In the genomic region with DNA sequence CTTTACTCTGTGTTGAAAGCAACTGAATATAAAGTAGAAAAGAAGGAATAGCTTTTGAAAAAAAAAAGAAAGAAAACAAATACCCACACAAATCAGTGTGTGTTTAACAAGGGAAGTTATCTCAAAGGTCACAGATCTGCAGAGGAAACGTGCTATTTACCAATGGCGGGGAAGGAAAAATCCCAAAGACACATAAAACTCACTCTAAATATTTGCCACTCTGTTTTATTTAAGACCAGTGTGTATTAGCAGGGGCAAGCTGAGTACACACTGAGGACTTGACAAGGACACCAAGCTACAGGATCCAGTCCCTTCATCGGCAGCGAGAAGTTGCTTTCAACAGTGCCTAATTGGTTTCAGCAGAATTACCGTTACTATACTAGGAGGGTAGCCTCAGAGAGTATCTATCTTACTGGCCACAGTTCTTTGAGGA, we compare ENCODE assay signal across 1 cellular context.
A peak's percentile ranks its signal among the peaks of the same experiment; 100 is the strongest.
TF ChIP-seq lines count a peak whose summit lies in the region.

No MANE protein-coding gene starts in this region.

TF ChIP-seq in HepG2, 621 proteins besides CTCF, POLR2A, EP300 and RAD21 (continued from another document and continues in another):
- TF ChIP-seq TEF (CRISPR knock-in tag; IDR thresholded peaks at IDR 0.05) (no peak), ARID3A (IDR thresholded peaks at IDR 0.05; ENCODE audit: low read depth, low read length) (peak; percentile 93), ZFP36 (IDR thresholded peaks at IDR 0.05; ENCODE audit: borderline replicate concordance, low read depth, low read length, partially characterized antibody) (peak; percentile 62), TCF12 (IDR thresholded peaks at IDR 0.05) (no peak), TCF12 (CRISPR knock-in tag; IDR thresholded peaks at IDR 0.05) (peak; percentile 98), HES4 (CRISPR knock-in tag; IDR thresholded peaks at IDR 0.05; ENCODE audit: borderline replicate concordance) (no peak), SMYD3 (CRISPR knock-in tag; IDR thresholded peaks at IDR 0.05) (no peak), KAT2B (IDR thresholded peaks at IDR 0.05; ENCODE audit: borderline replicate concordance, low read depth, low read length) (no peak), ZNF782 (CRISPR knock-in tag; IDR thresholded peaks at IDR 0.05; ENCODE audit: borderline replicate concordance) (no peak), SPEN (CRISPR knock-in tag; IDR thresholded peaks at IDR 0.05; ENCODE audit: low read depth) (no peak), ZNF850 (CRISPR knock-in tag; conservative IDR thresholded peaks at IDR 0.05) (no peak), RBAK (CRISPR knock-in tag; IDR thresholded peaks at IDR 0.05) (no peak), ZNF747 (CRISPR knock-in tag; IDR thresholded peaks at IDR 0.05; ENCODE audit: borderline replicate concordance) (0 out of 2 replicates have a peak, but pooled peaks have one; percentile 28), SOX6 (IDR thresholded peaks at IDR 0.05) (no peak), SOX6 (CRISPR knock-in tag; IDR thresholded peaks at IDR 0.05) (peak; percentile 98), NR1H2 (CRISPR knock-in tag; IDR thresholded peaks at IDR 0.05; ENCODE audit: borderline replicate concordance, low read depth) (no peak), ZNF878 (CRISPR knock-in tag; IDR thresholded peaks at IDR 0.05) (peak; percentile 78; the same call in 1 of the 2 replicates), TFDP2 (CRISPR knock-in tag; IDR thresholded peaks at IDR 0.05) (peak; percentile 54; the same call in 1 of the 2 replicates), RELA (CRISPR knock-in tag; IDR thresholded peaks at IDR 0.05) (no peak), IRF2 (CRISPR knock-in tag; IDR thresholded peaks at IDR 0.05) (peak; percentile 92), SRF (IDR thresholded peaks at IDR 0.05; ENCODE audit: low read depth, low read length) (0 out of 2 replicates have a peak, but pooled peaks have one; percentile 18), CHD2 (IDR thresholded peaks at IDR 0.05; ENCODE audit: low read depth, low read length) (no peak), ZFX (CRISPR knock-in tag; IDR thresholded peaks at IDR 0.05; ENCODE audit: low read depth) (no peak), ZNF687 (CRISPR knock-in tag; IDR thresholded peaks at IDR 0.05) (no peak), TMF1 (CRISPR knock-in tag; IDR thresholded peaks at IDR 0.05; ENCODE audit: low read depth) (no peak), ZBTB14 (CRISPR knock-in tag; IDR thresholded peaks at IDR 0.05) (no peak), ZNF264 (CRISPR knock-in tag; IDR thresholded peaks at IDR 0.05) (0 out of 2 replicates have a peak, but pooled peaks have one; percentile 20), CENPX (CRISPR knock-in tag; IDR thresholded peaks at IDR 0.05) (no peak), MAF1 (CRISPR knock-in tag; IDR thresholded peaks at IDR 0.05; ENCODE audit: borderline replicate concordance) (no peak)
- TF ChIP-seq, protein P1, sequence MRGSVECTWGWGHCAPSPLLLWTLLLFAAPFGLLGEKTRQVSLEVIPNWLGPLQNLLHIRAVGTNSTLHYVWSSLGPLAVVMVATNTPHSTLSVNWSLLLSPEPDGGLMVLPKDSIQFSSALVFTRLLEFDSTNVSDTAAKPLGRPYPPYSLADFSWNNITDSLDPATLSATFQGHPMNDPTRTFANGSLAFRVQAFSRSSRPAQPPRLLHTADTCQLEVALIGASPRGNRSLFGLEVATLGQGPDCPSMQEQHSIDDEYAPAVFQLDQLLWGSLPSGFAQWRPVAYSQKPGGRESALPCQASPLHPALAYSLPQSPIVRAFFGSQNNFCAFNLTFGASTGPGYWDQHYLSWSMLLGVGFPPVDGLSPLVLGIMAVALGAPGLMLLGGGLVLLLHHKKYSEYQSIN (CRISPR knock-in tag; IDR thresholded peaks at IDR 0.05; ENCODE audit: borderline replicate concordance): no peak
- TF ChIP-seq, protein P2, sequence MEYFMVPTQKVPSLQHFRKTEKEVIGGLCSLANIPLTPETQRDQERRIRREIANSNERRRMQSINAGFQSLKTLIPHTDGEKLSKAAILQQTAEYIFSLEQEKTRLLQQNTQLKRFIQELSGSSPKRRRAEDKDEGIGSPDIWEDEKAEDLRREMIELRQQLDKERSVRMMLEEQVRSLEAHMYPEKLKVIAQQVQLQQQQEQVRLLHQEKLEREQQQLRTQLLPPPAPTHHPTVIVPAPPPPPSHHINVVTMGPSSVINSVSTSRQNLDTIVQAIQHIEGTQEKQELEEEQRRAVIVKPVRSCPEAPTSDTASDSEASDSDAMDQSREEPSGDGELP (IDR thresholded peaks at IDR 0.05; ENCODE audit: borderline replicate concordance, low read depth): peak; percentile 82
- TF ChIP-seq, protein P3, sequence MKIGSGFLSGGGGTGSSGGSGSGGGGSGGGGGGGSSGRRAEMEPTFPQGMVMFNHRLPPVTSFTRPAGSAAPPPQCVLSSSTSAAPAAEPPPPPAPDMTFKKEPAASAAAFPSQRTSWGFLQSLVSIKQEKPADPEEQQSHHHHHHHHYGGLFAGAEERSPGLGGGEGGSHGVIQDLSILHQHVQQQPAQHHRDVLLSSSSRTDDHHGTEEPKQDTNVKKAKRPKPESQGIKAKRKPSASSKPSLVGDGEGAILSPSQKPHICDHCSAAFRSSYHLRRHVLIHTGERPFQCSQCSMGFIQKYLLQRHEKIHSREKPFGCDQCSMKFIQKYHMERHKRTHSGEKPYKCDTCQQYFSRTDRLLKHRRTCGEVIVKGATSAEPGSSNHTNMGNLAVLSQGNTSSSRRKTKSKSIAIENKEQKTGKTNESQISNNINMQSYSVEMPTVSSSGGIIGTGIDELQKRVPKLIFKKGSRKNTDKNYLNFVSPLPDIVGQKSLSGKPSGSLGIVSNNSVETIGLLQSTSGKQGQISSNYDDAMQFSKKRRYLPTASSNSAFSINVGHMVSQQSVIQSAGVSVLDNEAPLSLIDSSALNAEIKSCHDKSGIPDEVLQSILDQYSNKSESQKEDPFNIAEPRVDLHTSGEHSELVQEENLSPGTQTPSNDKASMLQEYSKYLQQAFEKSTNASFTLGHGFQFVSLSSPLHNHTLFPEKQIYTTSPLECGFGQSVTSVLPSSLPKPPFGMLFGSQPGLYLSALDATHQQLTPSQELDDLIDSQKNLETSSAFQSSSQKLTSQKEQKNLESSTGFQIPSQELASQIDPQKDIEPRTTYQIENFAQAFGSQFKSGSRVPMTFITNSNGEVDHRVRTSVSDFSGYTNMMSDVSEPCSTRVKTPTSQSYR (CRISPR knock-in tag; IDR thresholded peaks at IDR 0.05; ENCODE audit: borderline replicate concordance): peak; percentile 68; the same call in 1 of the 2 replicates
- TF ChIP-seq, protein P4, sequence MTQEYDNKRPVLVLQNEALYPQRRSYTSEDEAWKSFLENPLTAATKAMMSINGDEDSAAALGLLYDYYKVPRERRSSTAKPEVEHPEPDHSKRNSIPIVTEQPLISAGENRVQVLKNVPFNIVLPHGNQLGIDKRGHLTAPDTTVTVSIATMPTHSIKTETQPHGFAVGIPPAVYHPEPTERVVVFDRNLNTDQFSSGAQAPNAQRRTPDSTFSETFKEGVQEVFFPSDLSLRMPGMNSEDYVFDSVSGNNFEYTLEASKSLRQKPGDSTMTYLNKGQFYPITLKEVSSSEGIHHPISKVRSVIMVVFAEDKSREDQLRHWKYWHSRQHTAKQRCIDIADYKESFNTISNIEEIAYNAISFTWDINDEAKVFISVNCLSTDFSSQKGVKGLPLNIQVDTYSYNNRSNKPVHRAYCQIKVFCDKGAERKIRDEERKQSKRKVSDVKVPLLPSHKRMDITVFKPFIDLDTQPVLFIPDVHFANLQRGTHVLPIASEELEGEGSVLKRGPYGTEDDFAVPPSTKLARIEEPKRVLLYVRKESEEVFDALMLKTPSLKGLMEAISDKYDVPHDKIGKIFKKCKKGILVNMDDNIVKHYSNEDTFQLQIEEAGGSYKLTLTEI (CRISPR knock-in tag; conservative IDR thresholded peaks at IDR 0.05): no peak
- TF ChIP-seq, protein P5, sequence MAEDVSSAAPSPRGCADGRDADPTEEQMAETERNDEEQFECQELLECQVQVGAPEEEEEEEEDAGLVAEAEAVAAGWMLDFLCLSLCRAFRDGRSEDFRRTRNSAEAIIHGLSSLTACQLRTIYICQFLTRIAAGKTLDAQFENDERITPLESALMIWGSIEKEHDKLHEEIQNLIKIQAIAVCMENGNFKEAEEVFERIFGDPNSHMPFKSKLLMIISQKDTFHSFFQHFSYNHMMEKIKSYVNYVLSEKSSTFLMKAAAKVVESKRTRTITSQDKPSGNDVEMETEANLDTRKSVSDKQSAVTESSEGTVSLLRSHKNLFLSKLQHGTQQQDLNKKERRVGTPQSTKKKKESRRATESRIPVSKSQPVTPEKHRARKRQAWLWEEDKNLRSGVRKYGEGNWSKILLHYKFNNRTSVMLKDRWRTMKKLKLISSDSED (CRISPR knock-in tag; IDR thresholded peaks at IDR 0.05): no peak
- TF ChIP-seq, protein P6, sequence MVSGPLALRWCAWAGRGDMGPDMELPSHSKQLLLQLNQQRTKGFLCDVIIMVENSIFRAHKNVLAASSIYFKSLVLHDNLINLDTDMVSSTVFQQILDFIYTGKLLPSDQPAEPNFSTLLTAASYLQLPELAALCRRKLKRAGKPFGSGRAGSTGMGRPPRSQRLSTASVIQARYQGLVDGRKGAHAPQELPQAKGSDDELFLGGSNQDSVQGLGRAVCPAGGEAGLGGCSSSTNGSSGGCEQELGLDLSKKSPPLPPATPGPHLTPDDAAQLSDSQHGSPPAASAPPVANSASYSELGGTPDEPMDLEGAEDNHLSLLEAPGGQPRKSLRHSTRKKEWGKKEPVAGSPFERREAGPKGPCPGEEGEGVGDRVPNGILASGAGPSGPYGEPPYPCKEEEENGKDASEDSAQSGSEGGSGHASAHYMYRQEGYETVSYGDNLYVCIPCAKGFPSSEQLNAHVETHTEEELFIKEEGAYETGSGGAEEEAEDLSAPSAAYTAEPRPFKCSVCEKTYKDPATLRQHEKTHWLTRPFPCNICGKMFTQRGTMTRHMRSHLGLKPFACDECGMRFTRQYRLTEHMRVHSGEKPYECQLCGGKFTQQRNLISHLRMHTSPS (CRISPR knock-in tag; IDR thresholded peaks at IDR 0.05; ENCODE audit: low read depth): 0 out of 2 replicates have a peak, but pooled peaks have one; percentile 29
